In genomic region chr1:53899206-53899628, GRCh38 we compare ENCODE assay signal across 1 cellular context.
A peak's percentile ranks its signal among the peaks of the same experiment; 100 is the strongest.
TF ChIP-seq lines count a peak whose summit lies in the region.

No MANE protein-coding gene starts in this region.

TF ChIP-seq in HepG2, 621 proteins besides CTCF, POLR2A, EP300 and RAD21 (continued from another document and continues in another):
- no peak for TF ChIP-seq ZNF18 (CRISPR knock-in tag; IDR thresholded peaks at IDR 0.05; ENCODE audit: insufficient replicate concordance)
- TF ChIP-seq PCBP1 (IDR thresholded peaks at IDR 0.05; ENCODE audit: borderline replicate concordance, low read depth, low read length), result no peak
- TF ChIP-seq KDM4B (CRISPR knock-in tag; IDR thresholded peaks at IDR 0.05), result no peak
- 0 out of 2 replicates have a peak, but pooled peaks have one; percentile 7 for TF ChIP-seq ZNF547 (CRISPR knock-in tag; IDR thresholded peaks at IDR 0.05)
- TF ChIP-seq THAP11 (CRISPR knock-in tag; IDR thresholded peaks at IDR 0.05), result no peak
- peak; percentile 79 for TF ChIP-seq PAXIP1 (CRISPR knock-in tag; conservative IDR thresholded peaks at IDR 0.05)
- no peak for TF ChIP-seq ZNF784 (CRISPR knock-in tag; IDR thresholded peaks at IDR 0.05; ENCODE audit: borderline replicate concordance)
- TF ChIP-seq ELF1 (CRISPR knock-in tag; IDR thresholded peaks at IDR 0.05), result no peak
- TF ChIP-seq MED1 (CRISPR knock-in tag; IDR thresholded peaks at IDR 0.05), result peak; percentile 41; the same call in 1 of the 2 replicates
- TF ChIP-seq PRDM10 (CRISPR knock-in tag; IDR thresholded peaks at IDR 0.05; ENCODE audit: low read depth), result no peak
- TF ChIP-seq MED8 (CRISPR knock-in tag; IDR thresholded peaks at IDR 0.05; ENCODE audit: insufficient replicate concordance), result no peak
- TF ChIP-seq ZNF501 (CRISPR knock-in tag; IDR thresholded peaks at IDR 0.05), result no peak
- TF ChIP-seq THYN1 (CRISPR knock-in tag; IDR thresholded peaks at IDR 0.05; ENCODE audit: borderline replicate concordance, low read depth), result no peak
- no peak for TF ChIP-seq FOXM1 (CRISPR knock-in tag; IDR thresholded peaks at IDR 0.05)
- no peak for TF ChIP-seq BHLHE40 (IDR thresholded peaks at IDR 0.05; ENCODE audit: low read length)
- TF ChIP-seq ZBTB7A (CRISPR knock-in tag; IDR thresholded peaks at IDR 0.05), result no peak
- TF ChIP-seq ZNF530 (CRISPR knock-in tag; IDR thresholded peaks at IDR 0.05; ENCODE audit: low read depth), result no peak
- no peak for TF ChIP-seq ZNF451 (CRISPR knock-in tag; IDR thresholded peaks at IDR 0.05)
- TF ChIP-seq ZNF207 (IDR thresholded peaks at IDR 0.05; ENCODE audit: borderline replicate concordance), result no peak
- TF ChIP-seq MAFG (CRISPR knock-in tag; IDR thresholded peaks at IDR 0.05), result no peak
- no peak for TF ChIP-seq ZBTB26 (CRISPR knock-in tag; IDR thresholded peaks at IDR 0.05; ENCODE audit: borderline replicate concordance)
- no peak for TF ChIP-seq ZNF256 (CRISPR knock-in tag; conservative IDR thresholded peaks at IDR 0.05)
- no peak for TF ChIP-seq HES4 (CRISPR knock-in tag; IDR thresholded peaks at IDR 0.05; ENCODE audit: borderline replicate concordance)
- no peak for TF ChIP-seq ZNF263 (CRISPR knock-in tag; IDR thresholded peaks at IDR 0.05)
- no peak for TF ChIP-seq GTF3A (CRISPR knock-in tag; conservative IDR thresholded peaks at IDR 0.05)
- TF ChIP-seq ZNF691 (CRISPR knock-in tag; IDR thresholded peaks at IDR 0.05; ENCODE audit: borderline replicate concordance, low read depth), result no peak
- no peak for TF ChIP-seq NFIB (CRISPR knock-in tag; IDR thresholded peaks at IDR 0.05; ENCODE audit: borderline replicate concordance)
- no peak for TF ChIP-seq HBP1 (CRISPR knock-in tag; IDR thresholded peaks at IDR 0.05; ENCODE audit: low read depth)
- no peak; the same call in 1 of the 2 replicates for TF ChIP-seq RCOR2 (CRISPR knock-in tag; IDR thresholded peaks at IDR 0.05)
- no peak for TF ChIP-seq ZNF225 (CRISPR knock-in tag; IDR thresholded peaks at IDR 0.05)
- no peak for TF ChIP-seq ZNF513 (CRISPR knock-in tag; conservative IDR thresholded peaks at IDR 0.05)
- TF ChIP-seq ZFP91 (CRISPR knock-in tag; IDR thresholded peaks at IDR 0.05; ENCODE audit: borderline replicate concordance), result no peak
- no peak for TF ChIP-seq ZNF121 (CRISPR knock-in tag; IDR thresholded peaks at IDR 0.05)
- no peak; the same call in 1 of the 2 replicates for TF ChIP-seq ZNF646 (CRISPR knock-in tag; IDR thresholded peaks at IDR 0.05)
- TF ChIP-seq ZNF317 (CRISPR knock-in tag; IDR thresholded peaks at IDR 0.05), result no peak
- TF ChIP-seq NR1H2 (CRISPR knock-in tag; IDR thresholded peaks at IDR 0.05; ENCODE audit: borderline replicate concordance, low read depth), result no peak
